ENCODE assay signal across 13 cellular contexts in genomic region chr11:112778091-112778889, GRCh38.
"Had no signal": no experiment of that assay in that cellular context is flagged by ENCODE, and none has a peak within 500 bp of the region (broad histone marks: within the 10 kb centered on the region; RNA-seq: fewer than 3 reads in every experiment).

No MANE protein-coding gene starts in this region.

- H3K4me1 ChIP-seq: left lung, pancreas, spleen had no signal

- H3K9me3 Mint-ChIP-seq: activated CD4-positive, alpha-beta memory T cell treated with anti-CD3 and anti-CD28 coated beads for 36 hours; activated naive CD8-positive, alpha-beta T cell treated with anti-CD3 and anti-CD28 coated beads, Interleukin-2, amount 10 ng/mL, durations not matched to agents 7 days and 5 days; activated T-cell treated with anti-CD3 and anti-CD28 coated beads, Interleukin-2, amount 50 U/mL, for 72 hours had no signal

- H3K4me3 Mint-ChIP-seq: activated CD4-positive, alpha-beta memory T cell treated with anti-CD3 and anti-CD28 coated beads for 36 hours; activated naive CD8-positive, alpha-beta T cell treated with anti-CD3 and anti-CD28 coated beads, Interleukin-2, amount 10 ng/mL, durations not matched to agents 7 days and 5 days; activated T-cell treated with anti-CD3 and anti-CD28 coated beads, Interleukin-2, amount 50 U/mL, for 72 hours had no signal

- ATAC-seq: activated T-cell treated with anti-CD3 and anti-CD28 coated beads, Interleukin-2, amount 50 U/mL, for 72 hours; left lung; pancreas had no signal

- DNase-seq: activated CD4-positive, alpha-beta memory T cell treated with anti-CD3 and anti-CD28 coated beads for 36 hours; activated CD4-positive, alpha-beta T cell treated with anti-CD3 and anti-CD28 coated beads for 1 hour; activated CD8-positive, alpha-beta memory T cell treated with anti-CD3 and anti-CD28 coated beads, Interleukin-2, amount 50 U/mL, for 4 hours; activated naive CD8-positive, alpha-beta T cell treated with anti-CD3 and anti-CD28 coated beads, Interleukin-2, amount 10 ng/mL, durations not matched to agents 7 days and 5 days; activated T-cell treated with anti-CD3 and anti-CD28 coated beads, Interleukin-2, amount 50 U/mL, for 72 hours; glutamatergic neuron; left lung; pancreas; spleen; stimulated activated CD4-positive, alpha-beta T cell treated with anti-CD3 and anti-CD28 coated beads, Interleukin-1b, Interleukin-23, amount 100 ng/mL, for 48 hours; stimulated activated naive CD4-positive, alpha-beta T cell; T-helper 2 cell had no signal

- H3K27ac ChIP-seq: esophagus muscularis mucosa, left lung, pancreas, spleen had no signal

- H3K27ac Mint-ChIP-seq: activated CD4-positive, alpha-beta memory T cell treated with anti-CD3 and anti-CD28 coated beads for 36 hours; activated naive CD8-positive, alpha-beta T cell treated with anti-CD3 and anti-CD28 coated beads, Interleukin-2, amount 10 ng/mL, durations not matched to agents 7 days and 5 days; activated T-cell treated with anti-CD3 and anti-CD28 coated beads, Interleukin-2, amount 50 U/mL, for 72 hours had no signal

- H3K36me3 Mint-ChIP-seq: activated CD4-positive, alpha-beta memory T cell treated with anti-CD3 and anti-CD28 coated beads for 36 hours; activated naive CD8-positive, alpha-beta T cell treated with anti-CD3 and anti-CD28 coated beads, Interleukin-2, amount 10 ng/mL, durations not matched to agents 7 days and 5 days had no signal

- H3K27me3 ChIP-seq: esophagus muscularis mucosa, pancreas had no signal

- H3K4me1 Mint-ChIP-seq: activated naive CD8-positive, alpha-beta T cell treated with anti-CD3 and anti-CD28 coated beads, Interleukin-2, amount 10 ng/mL, durations not matched to agents 7 days and 5 days had no signal
